Comparison of ENCODE assay signal across 25 cellular contexts in the genomic region with DNA sequence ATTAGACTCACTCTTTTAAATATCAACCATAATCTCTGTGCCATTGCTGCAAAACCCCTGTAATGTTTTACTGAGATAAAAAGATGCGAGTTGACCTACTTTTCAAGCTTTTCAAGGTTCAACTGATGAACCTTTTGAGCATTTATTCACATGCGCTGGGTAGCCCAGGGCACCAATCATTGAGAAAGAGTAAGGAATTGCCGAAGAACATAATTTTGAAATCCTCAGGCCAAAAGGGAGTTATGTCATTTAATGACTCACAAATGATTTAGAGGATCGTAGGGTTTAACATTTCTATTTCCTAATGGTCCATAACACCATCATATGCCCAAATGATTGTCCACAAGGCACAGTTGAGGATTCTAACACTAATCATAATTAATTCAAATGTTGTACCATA. TPM values are rescaled to one million over a fixed set of nuclear protein-coding genes. Genes with fewer than 3 reads are reported as not detected.
"Had no signal": no experiment of that assay in that cellular context is flagged by ENCODE, and none has a peak within 500 bp of the region (broad histone marks: within the 10 kb centered on the region; RNA-seq: fewer than 3 reads in every experiment).

No MANE protein-coding gene starts in this region.

- H3K27ac ChIP-seq: body of pancreas, heart left ventricle, prostate gland, tibial nerve had no signal

- H3K36me3 ChIP-seq: prostate gland had no signal

- H3K9me3 Mint-ChIP-seq: activated CD4-positive, alpha-beta memory T cell treated with anti-CD3 and anti-CD28 coated beads for 36 hours; activated naive CD4-positive, alpha-beta T cell treated with anti-CD3 and anti-CD28 coated beads for 36 hours; activated naive CD8-positive, alpha-beta T cell treated with anti-CD3 and anti-CD28 coated beads, Interleukin-2, amount 10 ng/mL, durations not matched to agents 7 days and 5 days; activated T-cell treated with anti-CD3 and anti-CD28 coated beads, Interleukin-2, amount 50 U/mL, for 72 hours; natural killer cell treated with Interleukin-12 subunit alpha and Interleukin-12 subunit beta and Interleukin-15 and Interleukin-18, amount 100 ng/mL, for 72 hours; stimulated activated naive CD8-positive, alpha-beta T cell treated with anti-CD3 and anti-CD28 coated beads, Interleukin-15, Interleukin-2, amounts not matched to agents 100 ng/mL and 50 ng/mL, for 24 hours had no signal

- FAIRE-seq: urothelium cell line had no signal

- H3K4me1 ChIP-seq: body of pancreas, heart left ventricle, prostate gland, tibial nerve had no signal

- ATAC-seq: activated T-cell treated with anti-CD3 and anti-CD28 coated beads, Interleukin-2, amount 50 U/mL, for 72 hours; body of pancreas; esophagus mucosa; heart left ventricle; left cardiac atrium; natural killer cell treated with Interleukin-12 subunit alpha and Interleukin-12 subunit beta and Interleukin-15 and Interleukin-18, amount 100 ng/mL, for 72 hours; T-helper 17 cell had no signal

- H3K27me3 ChIP-seq: body of pancreas, heart left ventricle, tibial nerve had no signal

- H3K9me3 ChIP-seq: body of pancreas, heart left ventricle, prostate gland, tibial nerve had no signal

- H3K27ac Mint-ChIP-seq: activated CD4-positive, alpha-beta memory T cell treated with anti-CD3 and anti-CD28 coated beads for 36 hours; activated naive CD4-positive, alpha-beta T cell treated with anti-CD3 and anti-CD28 coated beads for 36 hours; activated naive CD8-positive, alpha-beta T cell treated with anti-CD3 and anti-CD28 coated beads, Interleukin-2, amount 10 ng/mL, durations not matched to agents 7 days and 5 days; activated T-cell treated with anti-CD3 and anti-CD28 coated beads, Interleukin-2, amount 50 U/mL, for 72 hours; memory B cell; natural killer cell treated with Interleukin-12 subunit alpha and Interleukin-12 subunit beta and Interleukin-15 and Interleukin-18, amount 100 ng/mL, for 72 hours; stimulated activated naive CD8-positive, alpha-beta T cell treated with anti-CD3 and anti-CD28 coated beads, Interleukin-15, Interleukin-2, amounts not matched to agents 100 ng/mL and 50 ng/mL, for 24 hours; T-helper 17 cell had no signal

- H3K4me3 Mint-ChIP-seq: activated CD4-positive, alpha-beta memory T cell treated with anti-CD3 and anti-CD28 coated beads for 36 hours; activated naive CD4-positive, alpha-beta T cell treated with anti-CD3 and anti-CD28 coated beads for 36 hours; activated naive CD8-positive, alpha-beta T cell treated with anti-CD3 and anti-CD28 coated beads, Interleukin-2, amount 10 ng/mL, durations not matched to agents 7 days and 5 days; activated T-cell treated with anti-CD3 and anti-CD28 coated beads, Interleukin-2, amount 50 U/mL, for 72 hours; memory B cell; natural killer cell treated with Interleukin-12 subunit alpha and Interleukin-12 subunit beta and Interleukin-15 and Interleukin-18, amount 100 ng/mL, for 72 hours; stimulated activated naive CD8-positive, alpha-beta T cell treated with anti-CD3 and anti-CD28 coated beads, Interleukin-15, Interleukin-2, amounts not matched to agents 100 ng/mL and 50 ng/mL, for 24 hours; T-helper 17 cell had no signal

- H3K36me3 Mint-ChIP-seq: natural killer cell treated with Interleukin-12 subunit alpha and Interleukin-12 subunit beta and Interleukin-15 and Interleukin-18, amount 100 ng/mL, for 72 hours had no signal

- H3K27me3 Mint-ChIP-seq: activated CD4-positive, alpha-beta memory T cell treated with anti-CD3 and anti-CD28 coated beads for 36 hours; memory B cell had no signal

- H3K4me3 ChIP-seq: body of pancreas, heart left ventricle, prostate gland, tibial nerve had no signal

- DNase-seq: activated CD4-positive, alpha-beta memory T cell treated with anti-CD3 and anti-CD28 coated beads for 36 hours; activated CD4-positive, alpha-beta T cell treated with anti-CD3 and anti-CD28 coated beads for 48 hours; activated CD4-positive, CD25-positive, alpha-beta regulatory T cell; activated effector memory CD4-positive, alpha-beta T cell treated with Interleukin-2 at 50 U/mL for 16 hours; activated naive CD4-positive, alpha-beta T cell treated with anti-CD3 and anti-CD28 coated beads for 36 hours; activated naive CD8-positive, alpha-beta T cell treated with anti-CD3 and anti-CD28 coated beads, Interleukin-2, amount 10 ng/mL, durations not matched to agents 7 days and 5 days; activated T-cell treated with anti-CD3 and anti-CD28 coated beads, Interleukin-2, amount 50 U/mL, for 72 hours; body of pancreas; caudate nucleus; dermis blood vessel endothelial cell; effector CD8-positive, alpha-beta T cell; heart left ventricle; islet precursor cell; left cardiac atrium; stimulated activated CD4-positive, alpha-beta T cell treated with anti-CD3 and anti-CD28 coated beads, Interleukin-12 subunit alpha, Interleukin-12 subunit beta, amount 100 ng/mL, for 4 hours; stimulated activated CD4-positive, alpha-beta T cell treated with anti-CD3 and anti-CD28 coated beads, Interleukin-4, amount 100 ng/mL, for 4 hours; T-helper 17 cell had no signal

- H3K4me1 Mint-ChIP-seq: memory B cell, T-helper 17 cell had no signal

RNA-seq across cellular contexts. Expression of gene DLX1, which starts 20.2 kb away (rescaled TPM):
- total RNA-seq: activated CD4-positive, alpha-beta memory T cell treated with anti-CD3 and anti-CD28 coated beads for 36 hours; activated naive CD4-positive, alpha-beta T cell treated with anti-CD3 and anti-CD28 coated beads for 36 hours; activated naive CD8-positive, alpha-beta T cell treated with anti-CD3 and anti-CD28 coated beads, Interleukin-2, amount 10 ng/mL, durations not matched to agents 7 days and 5 days; body of pancreas; dermis blood vessel endothelial cell; esophagus mucosa; liver; natural killer cell treated with Interleukin-12 subunit alpha and Interleukin-12 subunit beta and Interleukin-15 and Interleukin-18, amount 100 ng/mL, for 72 hours; T-helper 17 cell had no signal
- polyA plus RNA-seq: liver had no signal

RNA-seq across cellular contexts. Expression of gene DLX2, which starts 37.6 kb away (rescaled TPM):
- total RNA-seq: activated CD4-positive, alpha-beta memory T cell treated with anti-CD3 and anti-CD28 coated beads for 36 hours; activated naive CD4-positive, alpha-beta T cell treated with anti-CD3 and anti-CD28 coated beads for 36 hours; activated naive CD8-positive, alpha-beta T cell treated with anti-CD3 and anti-CD28 coated beads, Interleukin-2, amount 10 ng/mL, durations not matched to agents 7 days and 5 days; body of pancreas; dermis blood vessel endothelial cell; esophagus mucosa; heart left ventricle; left cardiac atrium; liver; T-helper 17 cell; tibial nerve had no signal
- polyA plus RNA-seq: heart left ventricle, liver had no signal
